In the genomic region with DNA sequence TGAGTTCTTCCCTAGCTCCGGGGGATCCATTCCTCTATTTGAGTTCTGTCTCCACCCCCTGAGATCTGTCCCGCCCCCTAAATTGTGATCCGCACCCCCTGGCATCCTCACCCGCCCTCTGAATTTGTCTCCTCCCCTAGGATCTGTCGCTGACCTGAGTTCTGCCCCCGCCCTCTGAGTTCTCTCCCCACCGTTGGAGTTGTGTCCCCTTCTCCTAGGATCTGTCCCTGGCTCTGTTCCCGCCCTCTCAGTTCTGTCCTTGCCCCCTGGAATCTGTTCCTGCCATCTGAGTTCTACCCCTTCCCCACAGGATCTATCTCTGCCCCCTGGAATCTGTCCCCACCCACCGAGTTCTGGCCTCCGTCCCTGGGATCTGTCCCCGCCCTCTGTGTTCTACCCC, we compare ENCODE assay signal across 9 cellular contexts. TPM values are rescaled to one million over a fixed set of nuclear protein-coding genes. Genes with fewer than 3 reads are reported as not detected.
DNase-seq lines count a peak whose midpoint lies in the region; TF ChIP-seq lines count a peak whose summit lies in the region.
"Had no signal": no experiment of that assay in that cellular context is flagged by ENCODE, and none has a peak within 500 bp of the region (broad histone marks: within the 10 kb centered on the region; RNA-seq: fewer than 3 reads in every experiment).

No MANE protein-coding gene starts in this region.

- intact Hi-C loops in stomach (cut with DNase I; ENCODE audit: low total_unique reads) = loop anchor here (5.0 kb wide), 1 partner anchor 50 kb away; no protein-coding TSS in a partner anchor

- H3K9me3 Mint-ChIP-seq in T-helper 2 cell treated with Interferon-gamma antibody and Interleukin-4, amounts not matched to agents 5 μg/mL and 100 μg/mL, for 36 hours = no peaks in the 10 kb centered on the region
- H3K9me3 Mint-ChIP-seq in glutamatergic neuron (ENCODE audit: unreplicated experiment) = peaks cover 16% of the 10 kb centered on the region

- H3K27ac Mint-ChIP-seq in T-helper 2 cell treated with Interferon-gamma antibody and Interleukin-4, amounts not matched to agents 5 μg/mL and 100 μg/mL, for 36 hours = peak overlapping the region; percentile 87
- H3K27ac Mint-ChIP-seq in glutamatergic neuron (ENCODE audit: unreplicated experiment) = peak overlapping the region; percentile 96

- peak overlapping the region; percentile 83 for H3K4me3 Mint-ChIP-seq in T-helper 2 cell treated with Interferon-gamma antibody and Interleukin-4, amounts not matched to agents 5 μg/mL and 100 μg/mL, for 36 hours
- H3K4me3 Mint-ChIP-seq in glutamatergic neuron (ENCODE audit: unreplicated experiment) = peak overlapping the region; percentile 88

- no peak for TF ChIP-seq POLR2A in stomach (IDR thresholded peaks at IDR 0.05)

- in situ Hi-C loops in SK-MEL-5 (cut with HindIII; ENCODE audit: low pct_unique_long_range_greater_than_20kb, low sequenced_read_pairs) = no loop called here

- H3K27me3 ChIP-seq in stomach = peaks cover 5 to 58% (median 49%) of the 10 kb centered on the region in 3 donors

- TF ChIP-seq CTCF in glutamatergic neuron (IDR thresholded peaks at IDR 0.05; ENCODE audit: partially characterized antibody, unreplicated experiment) = no peak
- TF ChIP-seq CTCF in stomach (IDR thresholded peaks at IDR 0.05) = no peak

- 4 to 8% (median 7%) methylated on average over 11 of the region's 11 CpGs for WGBS in stomach, 5 donors

- H3K4me3 ChIP-seq in stomach = peak overlapping the region; percentile 54 to 89 (median 66)

- TF ChIP-seq EP300 in stomach (IDR thresholded peaks at IDR 0.05) = no peak

- DNase-seq in T-helper 2 cell treated with Interferon-gamma antibody and Interleukin-4, amounts not matched to agents 5 μg/mL and 100 μg/mL, for 36 hours (ENCODE audit: low spot score) = no peak
- no peak for DNase-seq in T-helper 2 cell
- DNase-seq in SK-MEL-5 (ENCODE audit: low read depth, low spot score) = peak; percentile 62
- peak; percentile 64 for DNase-seq in glutamatergic neuron
- DNase-seq in stomach = no peak
- no peak for DNase-seq in UCSD-AML1 (lab: John Stamatoyannopoulos, UW; ENCODE audit: unreplicated experiment)
- DNase-seq in inferior parietal cortex (ENCODE audit: extremely low spot score) = no peak
- DNase-seq in RPMI8226 = no peak

- H3K27ac ChIP-seq in stomach = peak overlapping the region in 4 of 5 donors; percentile 35 to 89 (median 82)

- peaks cover 26% of the 10 kb centered on the region for H3K4me1 Mint-ChIP-seq in T-helper 2 cell treated with Interferon-gamma antibody and Interleukin-4, amounts not matched to agents 5 μg/mL and 100 μg/mL, for 36 hours (ENCODE audit: low read depth)
- peaks cover 24% of the 10 kb centered on the region for H3K4me1 Mint-ChIP-seq in glutamatergic neuron (ENCODE audit: low read depth, unreplicated experiment)

- peaks cover 6 to 16% (median 13%) of the 10 kb centered on the region in 4 donors for H3K36me3 ChIP-seq in stomach

- H3K4me1 ChIP-seq in stomach = peaks cover 0 to 35% (median 22%) of the 10 kb centered on the region in 4 donors

- peaks cover 21% of the 10 kb centered on the region for H3K36me3 Mint-ChIP-seq in T-helper 2 cell treated with Interferon-gamma antibody and Interleukin-4, amounts not matched to agents 5 μg/mL and 100 μg/mL, for 36 hours (ENCODE audit: low read depth)
- H3K36me3 Mint-ChIP-seq in glutamatergic neuron (ENCODE audit: unreplicated experiment) = no peaks in the 10 kb centered on the region

- H3K9me3 ChIP-seq in stomach = no peaks in the 10 kb centered on the region

- H3K27me3 Mint-ChIP-seq in T-helper 2 cell treated with Interferon-gamma antibody and Interleukin-4, amounts not matched to agents 5 μg/mL and 100 μg/mL, for 36 hours (ENCODE audit: low read depth) = peaks cover 51% of the 10 kb centered on the region
- peaks cover 19% of the 10 kb centered on the region for H3K27me3 Mint-ChIP-seq in glutamatergic neuron (ENCODE audit: unreplicated experiment)

RNA-seq across cellular contexts. Expression of a gene that starts 1.0 kb away (rescaled TPM):
- 1.2 TPM in 2 replicates for total RNA-seq in SK-MEL-5 (2014; rRNA removed; shearing (Covaris generic))
- 3.9 and 6.2 TPM in 2 replicates for polyA plus RNA-seq in SK-MEL-5 (2015; cell fraction: cytosol; rRNA removed)
- 1.9 and 3.3 TPM in 2 replicates for polyA plus RNA-seq in SK-MEL-5 (2015; cell fraction: nucleus; rRNA removed)
- total RNA-seq in glutamatergic neuron (ENCODE audit: unreplicated experiment) (188 TPM), stomach (1 to 10 TPM in 3 of 5 donors, not detected in 2; 1.1 to 2.0 (median 1.8) TPM)
- under 1 TPM; 0.25 to 0.76 (median 0.65) TPM for polyA plus RNA-seq in stomach
- total RNA-seq: pulmonary artery endothelial cell had no signal

RNA-seq across cellular contexts. Expression of a gene that starts 9.3 kb away (rescaled TPM):
- total RNA-seq in SK-MEL-5 (2014; rRNA removed; shearing (Covaris generic)) = 60.8 and 64.1 TPM in 2 replicates
- polyA plus RNA-seq in SK-MEL-5 (2015; cell fraction: cytosol; rRNA removed) = 48.1 and 51.3 TPM in 2 replicates
- 216 and 229 TPM in 2 replicates for polyA plus RNA-seq in SK-MEL-5 (2015; cell fraction: nucleus; rRNA removed)
- total RNA-seq in glutamatergic neuron (ENCODE audit: unreplicated experiment) = 104 TPM
- total RNA-seq in stomach = 100 to 1,000 TPM in 1 of 5 donors, 10 to 100 TPM in 4; 58.9 to 193 (median 70.7) TPM
- 100 to 1,000 TPM in 2 of 3 donors, 10 to 100 TPM in 1; 94.5 to 110 (median 108) TPM for polyA plus RNA-seq in stomach

RNA-seq across cellular contexts. Expression of a gene that starts 10.7 kb away (rescaled TPM):
- total RNA-seq in SK-MEL-5 (2014; rRNA removed; shearing (Covaris generic)) = 15.1 and 16.7 TPM in 2 replicates
- polyA plus RNA-seq in SK-MEL-5 (2015; cell fraction: cytosol; rRNA removed) = 23.0 and 27.3 TPM in 2 replicates
- polyA plus RNA-seq in SK-MEL-5 (2015; cell fraction: nucleus; rRNA removed) = 18.7 and 24.1 TPM in 2 replicates
- total RNA-seq in glutamatergic neuron (ENCODE audit: unreplicated experiment) (28.6 TPM), stomach (100 to 1,000 TPM in 1 of 5 donors, 10 to 100 TPM in 4; 27.9 to 198 (median 42.6) TPM)
- polyA plus RNA-seq in stomach = 10 to 100 TPM; 32.2 to 43.1 (median 42.5) TPM

RNA-seq across cellular contexts. Expression of a gene that starts 17.2 kb away (rescaled TPM):
- not detected in 2 replicates for total RNA-seq in SK-MEL-5 (2014; rRNA removed; shearing (Covaris generic))
- not detected in 2 replicates for polyA plus RNA-seq in SK-MEL-5 (2015; cell fraction: cytosol; rRNA removed)
- not detected in 2 replicates for polyA plus RNA-seq in SK-MEL-5 (2015; cell fraction: nucleus; rRNA removed)
- total RNA-seq in glutamatergic neuron (ENCODE audit: unreplicated experiment) (0.88 TPM), stomach (not detected)
- polyA plus RNA-seq in stomach = not detected
- total RNA-seq: pulmonary artery endothelial cell had no signal

RNA-seq across cellular contexts. Expression of a gene that starts 19.1 kb away (rescaled TPM):
- total RNA-seq in SK-MEL-5 (2014; rRNA removed; shearing (Covaris generic)) = not detected in 2 replicates
- polyA plus RNA-seq in SK-MEL-5 (2015; cell fraction: cytosol; rRNA removed) = not detected in 2 replicates
- not detected in 2 replicates for polyA plus RNA-seq in SK-MEL-5 (2015; cell fraction: nucleus; rRNA removed)
- total RNA-seq in glutamatergic neuron (ENCODE audit: unreplicated experiment) (2.5 TPM), stomach (not detected)
- not detected for polyA plus RNA-seq in stomach
- total RNA-seq: pulmonary artery endothelial cell had no signal

Comparison
In these comparisons a context has a peak if more than half of its experiments do, and no peak if none do; other contexts are left out.
1. DNase-seq: peak in SK-MEL-5 (single experiment) and glutamatergic neuron (single experiment); none in T-helper 2 cell treated with Interferon-gamma antibody and Interleukin-4, amounts not matched to agents 5 μg/mL and 100 μg/mL, for 36 hours (single experiment), T-helper 2 cell (0 of 5), stomach (single experiment), UCSD-AML1 (single experiment), inferior parietal cortex (single experiment) and RPMI8226 (single experiment).
2. RNA of a gene that starts 1.0 kb away (total RNA-seq): 188 TPM in glutamatergic neuron (single experiment); 1.2 TPM in SK-MEL-5 and 1.1 to 2.0 TPM in stomach; every median in the first group is over 10 times any median in the second.